In the genomic region with DNA sequence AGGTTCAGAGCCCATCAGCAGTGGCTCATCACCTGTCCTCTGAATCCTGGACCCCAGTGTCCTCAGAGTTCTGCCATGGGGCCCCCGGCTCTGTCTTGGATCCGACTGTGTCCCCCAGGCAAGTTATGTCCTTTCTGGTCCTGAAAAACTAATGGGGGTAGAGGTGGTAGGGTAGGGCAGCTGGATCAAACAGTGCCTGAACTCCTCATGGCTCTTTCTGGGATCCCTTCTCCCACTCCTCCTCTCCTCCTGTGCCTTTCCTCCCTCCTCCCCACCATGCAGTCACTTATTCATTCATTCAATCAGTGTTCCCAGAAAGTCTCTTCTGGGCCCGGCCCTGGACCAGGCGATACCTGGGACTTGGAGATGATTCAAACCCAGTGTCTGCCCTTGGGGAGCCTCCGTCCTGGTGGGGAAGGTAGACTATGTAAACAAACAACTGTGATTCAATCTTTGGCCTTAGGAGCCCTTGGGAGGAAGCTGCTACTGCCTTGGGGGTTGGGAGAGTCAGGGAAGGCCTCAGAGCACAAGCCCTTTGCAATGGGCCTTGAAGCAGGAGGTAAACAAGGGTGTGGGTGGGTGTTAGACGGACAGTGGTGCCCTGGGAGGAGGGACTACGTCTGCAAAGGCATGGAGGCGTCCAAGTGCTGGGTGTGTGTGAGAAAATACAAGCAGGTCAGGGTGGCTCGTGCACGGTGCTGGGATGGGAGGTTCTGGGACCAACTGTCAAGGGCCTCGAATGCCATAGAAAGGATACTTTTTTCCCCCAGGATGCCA, we compare ENCODE assay signal across 15 cellular contexts. TPM values are rescaled to one million over a fixed set of nuclear protein-coding genes. Genes with fewer than 3 reads are reported as not detected.
DNase-seq lines count a peak whose midpoint lies in the region; ATAC-seq, FAIRE-seq and TF ChIP-seq lines count a peak whose summit lies in the region.
"Had no signal": no experiment of that assay in that cellular context is flagged by ENCODE, and none has a peak within 500 bp of the region (broad histone marks: within the 10 kb centered on the region; RNA-seq: fewer than 3 reads in every experiment).

No MANE protein-coding gene starts in this region.

- CTCF ChIA-PET in WTC11 (lab: Charles Lee): no interaction called here
- CTCF ChIA-PET in activated CD8-positive, alpha-beta T cell treated with anti-CD3 and anti-CD28 coated beads for 36 hours (lab: Charles Lee): interaction anchor here (1.2 to 1.6 kb wide), 2 partner anchors 50 kb away, joined by 4 to 5 read pairs; no protein-coding TSS in a partner anchor

- no peaks in the 10 kb centered on the region for H3K4me1 Mint-ChIP-seq in T-helper 1 cell treated with Interleukin-12 subunit alpha and Interleukin-12 subunit beta and Interleukin-4 antibody, amounts not matched to agents 30 μg/mL and 1 μg/mL, for 36 hours (ENCODE audit: low read depth)
- H3K4me1 Mint-ChIP-seq in WTC11: peaks cover 8% of the 10 kb centered on the region
- peaks cover 6% of the 10 kb centered on the region for H3K4me1 Mint-ChIP-seq in stimulated activated effector memory CD8-positive, alpha-beta T cell treated with anti-CD3 and anti-CD28 coated beads, Interleukin-12 subunit alpha, Interleukin-12 subunit beta, amount 100 ng/mL, for 72 hours
- H3K4me1 Mint-ChIP-seq in activated CD8-positive, alpha-beta T cell treated with anti-CD3 and anti-CD28 coated beads for 36 hours (ENCODE audit: low read depth): no peaks in the 10 kb centered on the region

- no peaks in the 10 kb centered on the region for H3K36me3 ChIP-seq in keratinocyte (ENCODE audit: control insufficient read depth in 2 of 2, extremely low read depth in 1 of 2, insufficient read depth in 2 of 2, low read length in 2 of 2)
- H3K36me3 ChIP-seq: adrenal gland, gastrocnemius medialis, sigmoid colon had no signal

- peaks cover 13% of the 10 kb centered on the region for H3K27me3 Mint-ChIP-seq in T-helper 1 cell treated with Interleukin-12 subunit alpha and Interleukin-12 subunit beta and Interleukin-4 antibody, amounts not matched to agents 30 μg/mL and 1 μg/mL, for 36 hours (ENCODE audit: low read depth)
- no peaks in the 10 kb centered on the region; the same call in 1 of the 2 replicates for H3K27me3 Mint-ChIP-seq in WTC11 (ENCODE audit: low read depth)
- H3K27me3 Mint-ChIP-seq in activated CD8-positive, alpha-beta T cell treated with anti-CD3 and anti-CD28 coated beads for 36 hours: no peaks in the 10 kb centered on the region

- H3K36me3 Mint-ChIP-seq in T-helper 1 cell treated with Interleukin-12 subunit alpha and Interleukin-12 subunit beta and Interleukin-4 antibody, amounts not matched to agents 30 μg/mL and 1 μg/mL, for 36 hours (ENCODE audit: low read depth): no peaks in the 10 kb centered on the region
- H3K36me3 Mint-ChIP-seq in WTC11: no peaks in the 10 kb centered on the region
- H3K36me3 Mint-ChIP-seq in stimulated activated effector memory CD8-positive, alpha-beta T cell treated with anti-CD3 and anti-CD28 coated beads, Interleukin-12 subunit alpha, Interleukin-12 subunit beta, amount 100 ng/mL, for 72 hours: peaks cover 6% of the 10 kb centered on the region
- no peaks in the 10 kb centered on the region for H3K36me3 Mint-ChIP-seq in activated CD8-positive, alpha-beta T cell treated with anti-CD3 and anti-CD28 coated beads for 36 hours (ENCODE audit: low read depth)
- H3K36me3 Mint-ChIP-seq: naive thymus-derived CD4-positive, alpha-beta T cell had no signal

- no peak overlapping the region for H3K27ac ChIP-seq in keratinocyte (ENCODE audit: control insufficient read depth, insufficient read depth, low read length)
- H3K27ac ChIP-seq: 22Rv1, gastrocnemius medialis, sigmoid colon had no signal

- no peaks in the 10 kb centered on the region for H3K9me3 ChIP-seq in keratinocyte (ENCODE audit: control insufficient read depth, low read depth, low read length)
- H3K9me3 ChIP-seq: adrenal gland, gastrocnemius medialis, sigmoid colon had no signal

- H3K4me3 Mint-ChIP-seq in T-helper 1 cell treated with Interleukin-12 subunit alpha and Interleukin-12 subunit beta and Interleukin-4 antibody, amounts not matched to agents 30 μg/mL and 1 μg/mL, for 36 hours: no peak overlapping the region
- no peak overlapping the region for H3K4me3 Mint-ChIP-seq in WTC11
- no peak overlapping the region for H3K4me3 Mint-ChIP-seq in stimulated activated effector memory CD8-positive, alpha-beta T cell treated with anti-CD3 and anti-CD28 coated beads, Interleukin-12 subunit alpha, Interleukin-12 subunit beta, amount 100 ng/mL, for 72 hours
- no peak overlapping the region for H3K4me3 Mint-ChIP-seq in activated CD8-positive, alpha-beta T cell treated with anti-CD3 and anti-CD28 coated beads for 36 hours
- H3K4me3 Mint-ChIP-seq: naive thymus-derived CD4-positive, alpha-beta T cell had no signal

- ATAC-seq in WTC11: peak; percentile 39
- no peak for ATAC-seq in stimulated activated effector memory CD8-positive, alpha-beta T cell treated with anti-CD3 and anti-CD28 coated beads, Interleukin-12 subunit alpha, Interleukin-12 subunit beta, amount 100 ng/mL, for 72 hours
- no peak for ATAC-seq in activated CD8-positive, alpha-beta T cell treated with anti-CD3 and anti-CD28 coated beads for 36 hours
- ATAC-seq: gastrocnemius medialis; naive thymus-derived CD4-positive, alpha-beta T cell had no signal

- peak overlapping the region; percentile 36 for H3K27ac Mint-ChIP-seq in T-helper 1 cell treated with Interleukin-12 subunit alpha and Interleukin-12 subunit beta and Interleukin-4 antibody, amounts not matched to agents 30 μg/mL and 1 μg/mL, for 36 hours
- H3K27ac Mint-ChIP-seq in WTC11: peak overlapping the region; percentile 37; the same call in 1 of the 2 replicates
- H3K27ac Mint-ChIP-seq in stimulated activated effector memory CD8-positive, alpha-beta T cell treated with anti-CD3 and anti-CD28 coated beads, Interleukin-12 subunit alpha, Interleukin-12 subunit beta, amount 100 ng/mL, for 72 hours: peak overlapping the region; percentile 58
- no peak overlapping the region for H3K27ac Mint-ChIP-seq in activated CD8-positive, alpha-beta T cell treated with anti-CD3 and anti-CD28 coated beads for 36 hours

- no peaks in the 10 kb centered on the region for H3K27me3 ChIP-seq in keratinocyte (ENCODE audit: control insufficient read depth, extremely low read depth, insufficient read depth, low read length)
- H3K27me3 ChIP-seq: adrenal gland, gastrocnemius medialis, sigmoid colon had no signal

- POLR2A ChIA-PET in WTC11 (lab: Charles Lee): interaction anchor here (1.0 kb wide), 1 partner anchor 12 kb away, joined by 3 read pairs; no protein-coding TSS in a partner anchor
- POLR2A ChIA-PET in activated CD8-positive, alpha-beta T cell treated with anti-CD3 and anti-CD28 coated beads for 36 hours (lab: Charles Lee): interaction anchor here (0.9 kb wide), 1 partner anchor 150 kb away, joined by 3 read pairs; no protein-coding TSS in a partner anchor

- dilution Hi-C loops in keratinocyte (cut with MboI; ENCODE audit: extremely low pct_ligation_motif_present, low sequenced_read_pairs): no loop called here

- no peaks in the 10 kb centered on the region for H3K9me1 ChIP-seq in keratinocyte (ENCODE audit: control insufficient read depth, extremely low read depth, insufficient read depth, low read length)

- no peaks in the 10 kb centered on the region for H4K20me1 ChIP-seq in keratinocyte (ENCODE audit: control insufficient read depth, extremely low read depth, insufficient read depth, low read length)

- DNase-seq in T-helper 1 cell (no peak), WTC11 (ENCODE audit: low spot score) (no peak), keratinocyte (ENCODE audit: low read depth, low spot score) (no peak), NCI-H2196 treated with DMSO at 0.1 percent for 48 hours (lab: John Stamatoyannopoulos, UW; ENCODE audit: unreplicated experiment) (no peak), SW 1271 (lab: John Stamatoyannopoulos, UW) (no peak)
- DNase-seq in stimulated activated effector memory CD8-positive, alpha-beta T cell treated with anti-CD3 and anti-CD28 coated beads, Interleukin-12 subunit alpha, Interleukin-12 subunit beta, amount 100 ng/mL, for 72 hours (ENCODE audit: low spot score in 2 of 2): no peak
- no peak for DNase-seq in activated CD8-positive, alpha-beta T cell treated with anti-CD3 and anti-CD28 coated beads for 36 hours
- DNase-seq: gastrocnemius medialis, sigmoid colon had no signal

- H3K79me2 ChIP-seq in keratinocyte (ENCODE audit: control insufficient read depth, insufficient read depth, low read length): no peaks in the 10 kb centered on the region

- H3K4me2 ChIP-seq in keratinocyte (ENCODE audit: control insufficient read depth, extremely low read depth, insufficient read depth, low read depth, low read length): peak overlapping the region; percentile 49

- no peaks in the 10 kb centered on the region for H3K9me3 Mint-ChIP-seq in T-helper 1 cell treated with Interleukin-12 subunit alpha and Interleukin-12 subunit beta and Interleukin-4 antibody, amounts not matched to agents 30 μg/mL and 1 μg/mL, for 36 hours
- peaks cover 11% of the 10 kb centered on the region for H3K9me3 Mint-ChIP-seq in WTC11
- H3K9me3 Mint-ChIP-seq in stimulated activated effector memory CD8-positive, alpha-beta T cell treated with anti-CD3 and anti-CD28 coated beads, Interleukin-12 subunit alpha, Interleukin-12 subunit beta, amount 100 ng/mL, for 72 hours: no peaks in the 10 kb centered on the region
- H3K9me3 Mint-ChIP-seq in activated CD8-positive, alpha-beta T cell treated with anti-CD3 and anti-CD28 coated beads for 36 hours: peaks cover 2% of the 10 kb centered on the region
- H3K9me3 Mint-ChIP-seq: naive thymus-derived CD4-positive, alpha-beta T cell had no signal

- no peak overlapping the region for H3K9ac ChIP-seq in keratinocyte (ENCODE audit: control insufficient read depth, extremely low read depth, insufficient read depth, low read length)

- no peak overlapping the region for H3K4me3 ChIP-seq in keratinocyte (ENCODE audit: control insufficient read depth in 2 of 3, extremely low read depth in 1 of 3, insufficient read depth in 2 of 3, low read depth in 1 of 3, low read length in 3 of 3)
- H3K4me3 ChIP-seq: adrenal gland, gastrocnemius medialis, sigmoid colon had no signal

- peak overlapping the region; percentile 56 for H2AFZ ChIP-seq in keratinocyte (ENCODE audit: control insufficient read depth, low read length)

- intact Hi-C loops in activated CD8-positive, alpha-beta T cell treated with anti-CD3 and anti-CD28 coated beads for 36 hours (cut with micrococcal nuclease): no loop called here

- H3K4me1 ChIP-seq in keratinocyte (ENCODE audit: control insufficient read depth, extremely low read depth, insufficient read depth, low read length): peaks cover 29% of the 10 kb centered on the region
- H3K4me1 ChIP-seq: adrenal gland, gastrocnemius medialis, sigmoid colon had no signal

- FAIRE-seq in keratinocyte (lab: Jason Lieb, UNC): peak; percentile 5
- FAIRE-seq: islet of Langerhans had no signal

- TF ChIP-seq CTCF in WTC11 (IDR thresholded peaks at IDR 0.05) (no peak), keratinocyte (optimal IDR thresholded peaks at IDR 0.05 in 1 of 3, IDR thresholded peaks at IDR 0.05 in 1 of 3, conservative IDR thresholded peaks at IDR 0.05 in 1 of 3; ENCODE audit: extremely low read depth in 1 of 3, insufficient read depth in 2 of 3, low read length in 3 of 3) (no peak)
- no peak for TF ChIP-seq CTCF in activated CD8-positive, alpha-beta T cell treated with anti-CD3 and anti-CD28 coated beads for 36 hours (IDR thresholded peaks at IDR 0.05)

RNA-seq across cellular contexts. Expression of a gene that starts 6.4 kb away (rescaled TPM):
- total RNA-seq in WTC11 (2021): 26.6 to 31.4 TPM (median 27.7 TPM) in 3 replicates
- 23.2 to 29.8 TPM (median 23.7 TPM) in 3 replicates for polyA plus RNA-seq in keratinocyte
- 17.7 TPM for polyA plus RNA-seq in keratinocyte (2011; ENCODE audit: low read depth)
- 15.2 and 25.5 TPM in 2 replicates for polyA plus RNA-seq in keratinocyte (2011; cell fraction: cytosol; rRNA removed)
- 57.1 and 69.8 TPM in 2 replicates for polyA plus RNA-seq in keratinocyte (2011; cell fraction: nucleus; rRNA removed)
- 30.2 and 48.6 TPM in 2 replicates for polyA plus RNA-seq in keratinocyte (2012; ENCODE audit: low replicate concordance)
- 29.1 to 51.3 TPM (median 33.1 TPM) in 3 replicates for polyA minus RNA-seq in keratinocyte
- polyA minus RNA-seq in keratinocyte (2011; cell fraction: cytosol; rRNA and poly(A)+ RNA removed): 58.1 TPM
- 67.7 and 69.3 TPM in 2 replicates for polyA minus RNA-seq in keratinocyte (2011; cell fraction: nucleus; rRNA and poly(A)+ RNA removed)
- total RNA-seq in activated CD8-positive, alpha-beta T cell treated with anti-CD3 and anti-CD28 coated beads for 36 hours: 10 to 100 TPM; 11.9 to 12.1 TPM

RNA-seq across cellular contexts. Expression of a gene that starts 35.8 kb away (rescaled TPM):
- 0.50 to 0.59 TPM (median 0.55 TPM) in 3 replicates for total RNA-seq in WTC11 (2021)
- 0.02 to 0.05 TPM (median 0.03 TPM) in 3 replicates for polyA plus RNA-seq in keratinocyte
- not detected for polyA plus RNA-seq in keratinocyte (2011; ENCODE audit: low read depth)
- polyA plus RNA-seq in keratinocyte (2011; cell fraction: cytosol; rRNA removed): 0.04 TPM in 1 of 2 replicates, not detected in the other
- 0.12 TPM in 1 of 2 replicates, not detected in the other for polyA plus RNA-seq in keratinocyte (2011; cell fraction: nucleus; rRNA removed)
- polyA plus RNA-seq in keratinocyte (2012; ENCODE audit: low replicate concordance): not detected in 2 replicates
- polyA minus RNA-seq in keratinocyte: not detected in 3 replicates
- not detected for polyA minus RNA-seq in keratinocyte (2011; cell fraction: cytosol; rRNA and poly(A)+ RNA removed)
- polyA minus RNA-seq in keratinocyte (2011; cell fraction: nucleus; rRNA and poly(A)+ RNA removed): not detected in 2 replicates
- total RNA-seq in activated CD8-positive, alpha-beta T cell treated with anti-CD3 and anti-CD28 coated beads for 36 hours: 10 to 100 TPM; 11.9 to 12.2 TPM

RNA-seq across cellular contexts. Expression of a gene that starts 59.0 kb away (rescaled TPM):
- total RNA-seq in WTC11 (2021): 0.09 TPM in 1 of 3 replicates, not detected in the others
- 0.02 to 0.04 TPM in 2 of 3 replicates, not detected in the other for polyA plus RNA-seq in keratinocyte
- polyA plus RNA-seq in keratinocyte (2011; ENCODE audit: low read depth): 0.07 TPM
- polyA plus RNA-seq in keratinocyte (2011; cell fraction: cytosol; rRNA removed): 0.03 TPM in 1 of 2 replicates, not detected in the other
- 0.08 and 0.14 TPM in 2 replicates for polyA plus RNA-seq in keratinocyte (2011; cell fraction: nucleus; rRNA removed)
- polyA plus RNA-seq in keratinocyte (2012; ENCODE audit: low replicate concordance): 0.27 TPM in 1 of 2 replicates, not detected in the other
- not detected in 3 replicates for polyA minus RNA-seq in keratinocyte
- not detected for polyA minus RNA-seq in keratinocyte (2011; cell fraction: cytosol; rRNA and poly(A)+ RNA removed)
- polyA minus RNA-seq in keratinocyte (2011; cell fraction: nucleus; rRNA and poly(A)+ RNA removed): 0.31 and 0.32 TPM in 2 replicates
- total RNA-seq in activated CD8-positive, alpha-beta T cell treated with anti-CD3 and anti-CD28 coated beads for 36 hours: not detected
- total RNA-seq: dermis microvascular lymphatic vessel endothelial cell, gastrocnemius medialis, sigmoid colon had no signal
